In genomic region chr2:108560895-108561530, GRCh38 we compare ENCODE assay signal across 25 cellular contexts. TPM values are rescaled to one million over a fixed set of nuclear protein-coding genes. Genes with fewer than 3 reads are reported as not detected.
DNase-seq lines count a peak whose midpoint lies in the region; ATAC-seq and TF ChIP-seq lines count a peak whose summit lies in the region.
"Had no signal": no experiment of that assay in that cellular context is flagged by ENCODE, and none has a peak within 500 bp of the region (broad histone marks: within the 10 kb centered on the region; RNA-seq: fewer than 3 reads in every experiment).

No MANE protein-coding gene starts in this region.

- no peak overlapping the region for H3K56ac ChIP-seq in mesendoderm (ENCODE audit: low read length)

- DNase-seq in Right ventricle myocardium superior (no peak), mesendoderm (peak; percentile 47), GM20000 (ENCODE audit: low spot score) (no peak), NCI-H2196 (lab: John Stamatoyannopoulos, UW; ENCODE audit: unreplicated experiment) (no peak)
- DNase-seq: activated CD8-positive, alpha-beta T cell treated with anti-CD3 and anti-CD28 coated beads, Interleukin-2, amount 10 ng/mL, durations not matched to agents 7 days and 5 days; activated naive CD4-positive, alpha-beta T cell treated with anti-CD3 and anti-CD28 coated beads, Interleukin-2, amount 10 ng/mL, durations not matched to agents 7 days and 5 days; adrenal gland; brain microvascular endothelial cell; cortex of kidney; DMS153; H9; kidney; mucosa of descending colon; NCI-H1930; NCI-H524 treated with DMSO at 0.1 percent for 48 hours; PC-3; stimulated activated CD4-positive, alpha-beta T cell treated with anti-CD3 and anti-CD28 coated beads, Interleukin-12 subunit alpha, Interleukin-12 subunit beta, amount 100 ng/mL, for 4 hours; stimulated activated CD4-positive, alpha-beta T cell treated with anti-CD3 and anti-CD28 coated beads, Interleukin-2, amount 100 ng/mL, for 48 hours; upper lobe of left lung had no signal

- no peak overlapping the region for H3K9ac ChIP-seq in mesendoderm (ENCODE audit: low read length)
- H3K9ac ChIP-seq in subcutaneous abdominal adipose tissue (ENCODE audit: low read length in 5 of 5): no peak overlapping the region
- H3K9ac ChIP-seq: KMS-11 had no signal

- H3K4me2 ChIP-seq in mesendoderm (ENCODE audit: low read length): no peak overlapping the region
- H3K4me2 ChIP-seq: KMS-11 had no signal

- H2BK15ac ChIP-seq in mesendoderm (replicated peaks; ENCODE audit: low read depth): no peak overlapping the region

- no peaks in the 10 kb centered on the region for H3K9me3 ChIP-seq in subcutaneous abdominal adipose tissue (ENCODE audit: control insufficient read depth in 5 of 5, low read length in 5 of 5)
- H3K9me3 ChIP-seq: adrenal gland, mucosa of descending colon, upper lobe of left lung had no signal

- H3K23ac ChIP-seq in mesendoderm (ENCODE audit: low read length): no peak overlapping the region

- H3K79me1 ChIP-seq in mesendoderm (ENCODE audit: low read length): peaks cover 11% of the 10 kb centered on the region

- H4K8ac ChIP-seq in mesendoderm (ENCODE audit: low read depth, low read length): no peak overlapping the region

- intact Hi-C loops in Right ventricle myocardium superior (cut with DNase I): no loop called here

- no peak for TF ChIP-seq CTCF in GM20000 (IDR thresholded peaks at IDR 0.05; ENCODE audit: extremely low read depth, missing control alignments)

- H2BK120ac ChIP-seq in mesendoderm (ENCODE audit: low read depth, low read length): no peak overlapping the region

- no peak overlapping the region for H4K5ac ChIP-seq in mesendoderm (ENCODE audit: low read length)

- peak overlapping the region; percentile 39 for H3K18ac ChIP-seq in mesendoderm (ENCODE audit: low read length)

- H3K4me3 ChIP-seq in mesendoderm (ENCODE audit: low read length): no peak overlapping the region
- H3K4me3 ChIP-seq in subcutaneous abdominal adipose tissue (ENCODE audit: low read depth in 1 of 5, low read length in 5 of 5): no peak overlapping the region
- H3K4me3 ChIP-seq: adrenal gland, lung, mucosa of descending colon, upper lobe of left lung had no signal

- H3K27ac ChIP-seq in angular gyrus (ENCODE audit: low read depth, low read length): peak overlapping the region; percentile 4
- no peak overlapping the region for H3K27ac ChIP-seq in mesendoderm (ENCODE audit: low read depth, low read length)
- H3K27ac ChIP-seq in subcutaneous abdominal adipose tissue (ENCODE audit: low read depth, low read length): peak overlapping the region; percentile 17
- H3K27ac ChIP-seq: adrenal gland, brain microvascular endothelial cell, KMS-11, upper lobe of left lung had no signal

- WGBS in mesendoderm (ENCODE audit: extremely low coverage, insufficient coverage, low lambda C conversion rate): no CpG with 5 or more reads among the region's 1 CpG

- H3K27me3 ChIP-seq in mesendoderm (ENCODE audit: insufficient read depth, low read length, poor library complexity) (no peaks in the 10 kb centered on the region), subcutaneous abdominal adipose tissue (ENCODE audit: control insufficient read depth in 5 of 5, insufficient read depth in 4 of 5, low read length in 5 of 5) (no peaks in the 10 kb centered on the region)
- H3K27me3 ChIP-seq: adrenal gland, brain microvascular endothelial cell, upper lobe of left lung had no signal

- H2AK5ac ChIP-seq in mesendoderm (ENCODE audit: low read length): no peak overlapping the region

- H3K4me1 ChIP-seq in mesendoderm (ENCODE audit: control insufficient read depth, low read depth, low read length): peaks cover 4% of the 10 kb centered on the region
- H3K4me1 ChIP-seq in subcutaneous abdominal adipose tissue (ENCODE audit: control insufficient read depth in 5 of 5, insufficient read depth in 5 of 5, low read length in 5 of 5): peaks cover 2 to 57% (median 48%) of the 10 kb centered on the region in 5 donors

- H3K4ac ChIP-seq in mesendoderm (ENCODE audit: low read depth, low read length): no peak overlapping the region

- H3K36me3 ChIP-seq in mesendoderm (ENCODE audit: control insufficient read depth, insufficient read depth, low read length) (no peaks in the 10 kb centered on the region), subcutaneous abdominal adipose tissue (ENCODE audit: control insufficient read depth in 5 of 5, insufficient read depth in 5 of 5, low read length in 5 of 5) (no peaks in the 10 kb centered on the region)
- H3K36me3 ChIP-seq: adrenal gland, upper lobe of left lung had no signal

- ATAC-seq in Right ventricle myocardium superior (ENCODE audit: poor library complexity) (peak; percentile 57), GM19324 (IDR thresholded peaks at IDR 0.05; ENCODE audit: low FRiP score, unreplicated experiment) (no peak)
- ATAC-seq: activated CD8-positive, alpha-beta T cell treated with anti-CD3 and anti-CD28 coated beads, Interleukin-2, amount 10 ng/mL, durations not matched to agents 7 days and 5 days; activated T-helper 17 cell treated with anti-CD3 and anti-CD28 coated beads, Interleukin-2, amount 50 U/mL, for 72 hours; mucosa of descending colon; PC-3 had no signal

- H2BK5ac ChIP-seq in mesendoderm (ENCODE audit: low read length): no peak overlapping the region

- peaks cover 13% of the 10 kb centered on the region for H3K79me2 ChIP-seq in mesendoderm (ENCODE audit: control insufficient read depth, insufficient read depth, low read length)

RNA-seq across cellular contexts. Expression of gene LIMS1, which starts 26.7 kb away (rescaled TPM):
- total RNA-seq in Right ventricle myocardium superior: 75.7 TPM
- 47.1 TPM for polyA plus RNA-seq in mesendoderm (2013, experiment 1 of 2)
- polyA plus RNA-seq in mesendoderm (2013, experiment 2 of 2): 45.2 TPM
